Comparison of ENCODE assay signal across 9 cellular contexts in the genomic region with DNA sequence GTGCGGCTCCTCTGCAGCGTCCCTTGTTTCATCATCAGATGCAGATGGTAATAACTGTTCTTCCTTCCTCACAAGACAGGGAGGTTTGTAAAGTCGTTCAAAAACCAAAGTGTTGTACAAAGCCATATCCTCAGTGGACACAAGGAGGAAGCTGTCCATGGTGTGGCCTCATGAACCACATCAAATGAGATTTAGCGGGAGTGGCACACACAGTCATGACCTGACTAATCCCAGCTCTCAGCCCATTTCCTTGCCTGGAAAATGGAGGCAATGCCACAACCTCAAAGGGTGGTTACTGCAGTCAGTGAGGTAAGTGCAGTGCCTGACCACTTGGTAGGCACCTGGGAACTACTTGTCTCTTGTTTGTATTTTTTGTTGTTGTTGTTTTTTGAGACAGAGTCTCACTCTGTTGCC. TPM values are rescaled to one million over a fixed set of nuclear protein-coding genes. Genes with fewer than 3 reads are reported as not detected.
DNase-seq lines count a peak whose midpoint lies in the region; ATAC-seq and TF ChIP-seq lines count a peak whose summit lies in the region.
"Had no signal": no experiment of that assay in that cellular context is flagged by ENCODE, and none has a peak within 500 bp of the region (broad histone marks: within the 10 kb centered on the region; RNA-seq: fewer than 3 reads in every experiment).

No MANE protein-coding gene starts in this region.

- peak overlapping the region; percentile 73; the same call in 1 of the 2 replicates for H3K4me3 ChIP-seq in Karpas-422 (ENCODE audit: low read length)
- H3K4me3 ChIP-seq in mesendoderm (ENCODE audit: low read length) = no peak overlapping the region
- H3K4me3 ChIP-seq in brain microvascular endothelial cell (ENCODE audit: low read depth, low read length) = no peak overlapping the region

- no peak overlapping the region for H2BK120ac ChIP-seq in mesendoderm (ENCODE audit: low read depth, low read length)

- H3K4me2 ChIP-seq in Karpas-422 (ENCODE audit: low read depth, low read length, poor library complexity, severe bottlenecking) (peak overlapping the region; percentile 67), mesendoderm (ENCODE audit: low read length) (no peak overlapping the region)

- H2BK15ac ChIP-seq in mesendoderm (replicated peaks; ENCODE audit: low read depth) = no peak overlapping the region

- H3K4me1 Mint-ChIP-seq in CD14-positive monocyte (peaks cover 56% of the 10 kb centered on the region), WTC11 (peaks cover 28% of the 10 kb centered on the region)

- peaks cover 0 to 8% (median 2%) of the 10 kb centered on the region in 3 donors for H3K27me3 Mint-ChIP-seq in CD14-positive monocyte (ENCODE audit: low read depth in 3 of 3)
- peaks cover 35% of the 10 kb centered on the region for H3K27me3 Mint-ChIP-seq in WTC11 (ENCODE audit: low read depth)

- H2AFZ ChIP-seq in Karpas-422 (ENCODE audit: low read length) = no peak overlapping the region

- intact Hi-C loops in CD14-positive monocyte (cut with micrococcal nuclease) = loop anchor here (5.0 kb wide), 1 partner anchor 35 kb away; a partner anchor contains a TSS

- H3K56ac ChIP-seq in mesendoderm (ENCODE audit: low read length) = peak overlapping the region; percentile 42

- H3K27ac Mint-ChIP-seq in CD14-positive monocyte = peak overlapping the region; percentile 94 to 99 (median 97)
- no peak overlapping the region for H3K27ac Mint-ChIP-seq in WTC11

- H3K23ac ChIP-seq in mesendoderm (ENCODE audit: low read length) = no peak overlapping the region

- H3K79me1 ChIP-seq in mesendoderm (ENCODE audit: low read length) = no peaks in the 10 kb centered on the region

- DNase-seq in CD14-positive monocyte (ENCODE audit: low spot score) (peak; percentile 79), Karpas-422 (no peak), WTC11 (ENCODE audit: low spot score) (no peak), mesendoderm (no peak), hippocampal formation (lab: John Stamatoyannopoulos, UW) (no peak), G401 (ENCODE audit: low spot score) (no peak), brain microvascular endothelial cell (no peak)
- DNase-seq in central memory CD4-positive, alpha-beta T cell = no peak

- H3K4ac ChIP-seq in mesendoderm (ENCODE audit: low read depth, low read length) = no peak overlapping the region

- no peak for ATAC-seq in WTC11

- H3K4me1 ChIP-seq in Karpas-422 (ENCODE audit: low read length) = peaks cover 41% of the 10 kb centered on the region
- H3K4me1 ChIP-seq in mesendoderm (ENCODE audit: control insufficient read depth, low read depth, low read length) = no peaks in the 10 kb centered on the region

- no peak overlapping the region for H3K18ac ChIP-seq in mesendoderm (ENCODE audit: low read length)

- no CpG with 5 or more reads among the region's 4 CpGs for WGBS in mesendoderm (ENCODE audit: extremely low coverage, insufficient coverage, low lambda C conversion rate)

- H3K4me3 Mint-ChIP-seq in CD14-positive monocyte (peak overlapping the region; percentile 48 to 75), WTC11 (no peak overlapping the region)

- H3K27ac ChIP-seq in Karpas-422 (ENCODE audit: low read length) = peak overlapping the region; percentile 40; the same call in 1 of the 2 replicates
- no peak overlapping the region for H3K27ac ChIP-seq in mesendoderm (ENCODE audit: low read depth, low read length)
- no peak overlapping the region for H3K27ac ChIP-seq in brain microvascular endothelial cell

- H4K20me1 ChIP-seq in Karpas-422 (ENCODE audit: insufficient read depth, low read depth, low read length) = no peaks in the 10 kb centered on the region

- POLR2A ChIA-PET in WTC11 (lab: Charles Lee) = interaction anchor here (0.6 to 1.8 kb wide), 2 partner anchors 33 to 48 kb away, joined by 3 to 4 read pairs; no protein-coding TSS in a partner anchor

- no peak overlapping the region for H4K8ac ChIP-seq in mesendoderm (ENCODE audit: low read depth, low read length)

- no peaks in the 10 kb centered on the region for H3K9me3 ChIP-seq in Karpas-422 (ENCODE audit: low read length)
- H3K9me3 ChIP-seq: thoracic aorta had no signal

- peak overlapping the region; percentile 64; the same call in 1 of the 2 replicates for H3K9ac ChIP-seq in Karpas-422 (ENCODE audit: low read length)
- no peak overlapping the region for H3K9ac ChIP-seq in mesendoderm (ENCODE audit: low read length)

- CTCF ChIA-PET in WTC11 (lab: Charles Lee) = interaction anchor here (1.2 to 2.7 kb wide), 4 partner anchors 9 to 82 kb away, joined by 3 to 39 read pairs (median 4); no protein-coding TSS in a partner anchor

- H3K9me2 ChIP-seq in Karpas-422 (replicated peaks; ENCODE audit: insufficient read depth, low read length) = no peaks in the 10 kb centered on the region

- no peaks in the 10 kb centered on the region for H3K36me3 ChIP-seq in Karpas-422 (ENCODE audit: insufficient read depth, low read length)
- H3K36me3 ChIP-seq in mesendoderm (ENCODE audit: control insufficient read depth, insufficient read depth, low read length) = no peaks in the 10 kb centered on the region
- H3K36me3 ChIP-seq in brain microvascular endothelial cell (replicated peaks) = peaks cover 8% of the 10 kb centered on the region
- H3K36me3 ChIP-seq: thoracic aorta had no signal

- peaks cover 0 to 2% (median 0%) of the 10 kb centered on the region in 7 donors for H3K9me3 Mint-ChIP-seq in CD14-positive monocyte
- H3K9me3 Mint-ChIP-seq in WTC11 = no peaks in the 10 kb centered on the region

- H3K36me3 Mint-ChIP-seq in CD14-positive monocyte (peaks cover 29 to 32% of the 10 kb centered on the region in 2 donors), WTC11 (peaks cover 5% of the 10 kb centered on the region)

- no peak overlapping the region for H4K5ac ChIP-seq in mesendoderm (ENCODE audit: low read length)

- TF ChIP-seq CTCF in CD14-positive monocyte (IDR thresholded peaks at IDR 0.05) = no peak
- no peak for TF ChIP-seq CTCF in WTC11 (IDR thresholded peaks at IDR 0.05)
- TF ChIP-seq CTCF in brain microvascular endothelial cell (IDR thresholded peaks at IDR 0.05; ENCODE audit: low read depth, low read length, missing control alignments) = no peak

- peaks cover 16% of the 10 kb centered on the region for H3K79me2 ChIP-seq in Karpas-422 (ENCODE audit: low read length)
- no peaks in the 10 kb centered on the region for H3K79me2 ChIP-seq in mesendoderm (ENCODE audit: control insufficient read depth, insufficient read depth, low read length)

- H2BK5ac ChIP-seq in mesendoderm (ENCODE audit: low read length) = no peak overlapping the region

- H3K27me3 ChIP-seq in Karpas-422 (ENCODE audit: low read length) (no peaks in the 10 kb centered on the region), mesendoderm (ENCODE audit: insufficient read depth, low read length, poor library complexity) (no peaks in the 10 kb centered on the region), brain microvascular endothelial cell (replicated peaks) (no peaks in the 10 kb centered on the region)

- in situ Hi-C loops in G401 (cut with HindIII; ENCODE audit: low sequenced_read_pairs) (no loop called here), brain microvascular endothelial cell (cut with HindIII; ENCODE audit: low pct_ligation_motif_present, low sequenced_read_pairs) (no loop called here)

- peak overlapping the region; percentile 85 for H2AK5ac ChIP-seq in mesendoderm (ENCODE audit: low read length)

TF ChIP-seq in WTC11, 78 proteins besides CTCF, POLR2A, EP300 and RAD21 (continues in another document):
- TF ChIP-seq, protein P1, sequence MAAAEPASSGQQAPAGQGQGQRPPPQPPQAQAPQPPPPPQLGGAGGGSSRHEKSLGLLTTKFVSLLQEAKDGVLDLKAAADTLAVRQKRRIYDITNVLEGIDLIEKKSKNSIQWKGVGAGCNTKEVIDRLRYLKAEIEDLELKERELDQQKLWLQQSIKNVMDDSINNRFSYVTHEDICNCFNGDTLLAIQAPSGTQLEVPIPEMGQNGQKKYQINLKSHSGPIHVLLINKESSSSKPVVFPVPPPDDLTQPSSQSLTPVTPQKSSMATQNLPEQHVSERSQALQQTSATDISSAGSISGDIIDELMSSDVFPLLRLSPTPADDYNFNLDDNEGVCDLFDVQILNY (CRISPR knock-in tag; IDR thresholded peaks at IDR 0.05) = no peak
- TF ChIP-seq ZNF121 (CRISPR knock-in tag; IDR thresholded peaks at IDR 0.05) (peak; percentile 69; the same call in 1 of the 2 replicates), IRF2 (CRISPR knock-in tag; IDR thresholded peaks at IDR 0.05; ENCODE audit: borderline replicate concordance, low read depth) (no peak)

RNA-seq across cellular contexts. Expression of a gene that starts 13.4 kb away (rescaled TPM):
- 1 to 10 TPM in 1 of 2 donors, under 1 TPM in 1; 0.87 to 1.9 TPM for polyA plus RNA-seq in CD14-positive monocyte
- 20.7 and 30.6 TPM in 2 replicates for total RNA-seq in Karpas-422 (2014; rRNA removed; shearing (Covaris generic); ENCODE audit: low replicate concordance)
- 65.3 to 67.8 TPM (median 66.6 TPM) in 3 replicates for total RNA-seq in WTC11 (2021)
- 28.0 TPM for polyA plus RNA-seq in mesendoderm (2013, experiment 1 of 2)
- polyA plus RNA-seq in mesendoderm (2013, experiment 2 of 2) = 27.0 TPM
- total RNA-seq in G401 (2014; rRNA removed; shearing (Covaris generic)) = 5.4 and 7.3 TPM in 2 replicates

RNA-seq across cellular contexts. Expression of a gene that starts 20.3 kb away (rescaled TPM):
- polyA plus RNA-seq in CD14-positive monocyte = 10 to 100 TPM; 64.9 to 69.8 TPM
- total RNA-seq in Karpas-422 (2014; rRNA removed; shearing (Covaris generic); ENCODE audit: low replicate concordance) = 69.7 and 73.5 TPM in 2 replicates
- 50.0 to 58.8 TPM (median 52.2 TPM) in 3 replicates for total RNA-seq in WTC11 (2021)
- polyA plus RNA-seq in mesendoderm (2013, experiment 1 of 2) = 51.3 TPM
- 49.6 TPM for polyA plus RNA-seq in mesendoderm (2013, experiment 2 of 2)
- total RNA-seq in G401 (2014; rRNA removed; shearing (Covaris generic)) = 24.3 and 49.0 TPM in 2 replicates

RNA-seq across cellular contexts. Expression of a gene that starts 31.4 kb away (rescaled TPM):
- polyA plus RNA-seq in CD14-positive monocyte = 1 to 10 TPM; 7.3 to 9.6 TPM
- total RNA-seq in Karpas-422 (2014; rRNA removed; shearing (Covaris generic); ENCODE audit: low replicate concordance) = 78.7 and 99.6 TPM in 2 replicates
- 68.2 to 74.9 TPM (median 74.4 TPM) in 3 replicates for total RNA-seq in WTC11 (2021)
- polyA plus RNA-seq in mesendoderm (2013, experiment 1 of 2) = 51.4 TPM
- polyA plus RNA-seq in mesendoderm (2013, experiment 2 of 2) = 48.2 TPM
- total RNA-seq in G401 (2014; rRNA removed; shearing (Covaris generic)) = 32.1 and 47.4 TPM in 2 replicates

RNA-seq across cellular contexts. Expression of a gene that starts 33.4 kb away (rescaled TPM):
- 100 to 1,000 TPM in 1 of 2 donors, 10 to 100 TPM in 1; 86.0 to 101 TPM for polyA plus RNA-seq in CD14-positive monocyte
- total RNA-seq in Karpas-422 (2014; rRNA removed; shearing (Covaris generic); ENCODE audit: low replicate concordance) = 49.5 and 56.9 TPM in 2 replicates
- 57.5 to 62.8 TPM (median 60.4 TPM) in 3 replicates for total RNA-seq in WTC11 (2021)
- polyA plus RNA-seq in mesendoderm (2013, experiment 1 of 2) = 40.8 TPM
- polyA plus RNA-seq in mesendoderm (2013, experiment 2 of 2) = 40.6 TPM
- total RNA-seq in G401 (2014; rRNA removed; shearing (Covaris generic)) = 125 and 126 TPM in 2 replicates

RNA-seq across cellular contexts. Expression of a gene that starts 34.2 kb away (rescaled TPM):
- 1 to 10 TPM; 3.2 to 5.3 TPM for polyA plus RNA-seq in CD14-positive monocyte
- total RNA-seq in Karpas-422 (2014; rRNA removed; shearing (Covaris generic); ENCODE audit: low replicate concordance) = 11.9 and 18.7 TPM in 2 replicates
- 4.0 to 5.3 TPM (median 5.3 TPM) in 3 replicates for total RNA-seq in WTC11 (2021)
- polyA plus RNA-seq in mesendoderm (2013, experiment 1 of 2) = 2.1 TPM
- 2.4 TPM for polyA plus RNA-seq in mesendoderm (2013, experiment 2 of 2)
- 75.4 and 79.8 TPM in 2 replicates for total RNA-seq in G401 (2014; rRNA removed; shearing (Covaris generic))
